Comparison of ENCODE assay signal across 1 cellular context in genomic region chr1:38029725-38030511, GRCh38.
A peak's percentile ranks its signal among the peaks of the same experiment; 100 is the strongest.
TF ChIP-seq lines count a peak whose summit lies in the region.

No MANE protein-coding gene starts in this region.

TF ChIP-seq in HEK293, 187 proteins besides CTCF, POLR2A, EP300 and RAD21 (continued from another document):
- TF ChIP-seq ZFHX2 (tag by site-specific recombination; conservative IDR thresholded peaks at IDR 0.05) (peak; percentile 76), ZNF549 (tag by site-specific recombination; IDR thresholded peaks at IDR 0.05) (no peak), ZNF16 (tag by site-specific recombination; IDR thresholded peaks at IDR 0.05; ENCODE audit: low read depth) (no peak), ZNF544 (tag by site-specific recombination; IDR thresholded peaks at IDR 0.05) (no peak), ZNF600 (tag by site-specific recombination; IDR thresholded peaks at IDR 0.05) (peak; percentile 60), HIC1 (tag by site-specific recombination; IDR thresholded peaks at IDR 0.05) (peak; percentile 88), ZNF2 (tag by site-specific recombination; IDR thresholded peaks at IDR 0.05) (no peak), KLF9 (tag by site-specific recombination; IDR thresholded peaks at IDR 0.05; ENCODE audit: low read depth) (no peak), GLIS2 (tag by site-specific recombination; IDR thresholded peaks at IDR 0.05) (peak; percentile 45), ZNF660 (tag by site-specific recombination; IDR thresholded peaks at IDR 0.05) (0 out of 2 replicates have a peak, but pooled peaks have one; percentile 3), SP2 (tag by site-specific recombination; IDR thresholded peaks at IDR 0.05) (no peak; the same call in 1 of the 2 replicates), SP7 (tag by site-specific recombination; IDR thresholded peaks at IDR 0.05) (peak; percentile 72), GFI1B (tag by site-specific recombination; IDR thresholded peaks at IDR 0.05) (peak; percentile 53)
- TF ChIP-seq, protein P1, sequence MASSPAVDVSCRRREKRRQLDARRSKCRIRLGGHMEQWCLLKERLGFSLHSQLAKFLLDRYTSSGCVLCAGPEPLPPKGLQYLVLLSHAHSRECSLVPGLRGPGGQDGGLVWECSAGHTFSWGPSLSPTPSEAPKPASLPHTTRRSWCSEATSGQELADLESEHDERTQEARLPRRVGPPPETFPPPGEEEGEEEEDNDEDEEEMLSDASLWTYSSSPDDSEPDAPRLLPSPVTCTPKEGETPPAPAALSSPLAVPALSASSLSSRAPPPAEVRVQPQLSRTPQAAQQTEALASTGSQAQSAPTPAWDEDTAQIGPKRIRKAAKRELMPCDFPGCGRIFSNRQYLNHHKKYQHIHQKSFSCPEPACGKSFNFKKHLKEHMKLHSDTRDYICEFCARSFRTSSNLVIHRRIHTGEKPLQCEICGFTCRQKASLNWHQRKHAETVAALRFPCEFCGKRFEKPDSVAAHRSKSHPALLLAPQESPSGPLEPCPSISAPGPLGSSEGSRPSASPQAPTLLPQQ (tag by site-specific recombination; IDR thresholded peaks at IDR 0.05) = peak; percentile 17; the same call in 1 of the 2 replicates
- TF ChIP-seq, protein P2, sequence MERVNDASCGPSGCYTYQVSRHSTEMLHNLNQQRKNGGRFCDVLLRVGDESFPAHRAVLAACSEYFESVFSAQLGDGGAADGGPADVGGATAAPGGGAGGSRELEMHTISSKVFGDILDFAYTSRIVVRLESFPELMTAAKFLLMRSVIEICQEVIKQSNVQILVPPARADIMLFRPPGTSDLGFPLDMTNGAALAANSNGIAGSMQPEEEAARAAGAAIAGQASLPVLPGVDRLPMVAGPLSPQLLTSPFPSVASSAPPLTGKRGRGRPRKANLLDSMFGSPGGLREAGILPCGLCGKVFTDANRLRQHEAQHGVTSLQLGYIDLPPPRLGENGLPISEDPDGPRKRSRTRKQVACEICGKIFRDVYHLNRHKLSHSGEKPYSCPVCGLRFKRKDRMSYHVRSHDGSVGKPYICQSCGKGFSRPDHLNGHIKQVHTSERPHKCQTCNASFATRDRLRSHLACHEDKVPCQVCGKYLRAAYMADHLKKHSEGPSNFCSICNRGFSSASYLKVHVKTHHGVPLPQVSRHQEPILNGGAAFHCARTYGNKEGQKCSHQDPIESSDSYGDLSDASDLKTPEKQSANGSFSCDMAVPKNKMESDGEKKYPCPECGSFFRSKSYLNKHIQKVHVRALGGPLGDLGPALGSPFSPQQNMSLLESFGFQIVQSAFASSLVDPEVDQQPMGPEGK (tag by site-specific recombination; IDR thresholded peaks at IDR 0.05) = peak; percentile 67
- TF ChIP-seq, protein P3, sequence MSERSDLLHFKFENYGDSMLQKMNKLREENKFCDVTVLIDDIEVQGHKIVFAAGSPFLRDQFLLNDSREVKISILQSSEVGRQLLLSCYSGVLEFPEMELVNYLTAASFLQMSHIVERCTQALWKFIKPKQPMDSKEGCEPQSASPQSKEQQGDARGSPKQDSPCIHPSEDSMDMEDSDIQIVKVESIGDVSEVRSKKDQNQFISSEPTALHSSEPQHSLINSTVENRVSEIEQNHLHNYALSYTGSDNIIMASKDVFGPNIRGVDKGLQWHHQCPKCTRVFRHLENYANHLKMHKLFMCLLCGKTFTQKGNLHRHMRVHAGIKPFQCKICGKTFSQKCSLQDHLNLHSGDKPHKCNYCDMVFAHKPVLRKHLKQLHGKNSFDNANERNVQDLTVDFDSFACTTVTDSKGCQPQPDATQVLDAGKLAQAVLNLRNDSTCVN (tag by site-specific recombination; optimal IDR thresholded peaks at IDR 0.05) = no peak
- TF ChIP-seq, protein P4, sequence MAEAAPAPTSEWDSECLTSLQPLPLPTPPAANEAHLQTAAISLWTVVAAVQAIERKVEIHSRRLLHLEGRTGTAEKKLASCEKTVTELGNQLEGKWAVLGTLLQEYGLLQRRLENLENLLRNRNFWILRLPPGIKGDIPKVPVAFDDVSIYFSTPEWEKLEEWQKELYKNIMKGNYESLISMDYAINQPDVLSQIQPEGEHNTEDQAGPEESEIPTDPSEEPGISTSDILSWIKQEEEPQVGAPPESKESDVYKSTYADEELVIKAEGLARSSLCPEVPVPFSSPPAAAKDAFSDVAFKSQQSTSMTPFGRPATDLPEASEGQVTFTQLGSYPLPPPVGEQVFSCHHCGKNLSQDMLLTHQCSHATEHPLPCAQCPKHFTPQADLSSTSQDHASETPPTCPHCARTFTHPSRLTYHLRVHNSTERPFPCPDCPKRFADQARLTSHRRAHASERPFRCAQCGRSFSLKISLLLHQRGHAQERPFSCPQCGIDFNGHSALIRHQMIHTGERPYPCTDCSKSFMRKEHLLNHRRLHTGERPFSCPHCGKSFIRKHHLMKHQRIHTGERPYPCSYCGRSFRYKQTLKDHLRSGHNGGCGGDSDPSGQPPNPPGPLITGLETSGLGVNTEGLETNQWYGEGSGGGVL (tag by site-specific recombination; IDR thresholded peaks at IDR 0.05) = peak; percentile 60; the same call in 1 of the 2 replicates
